Comparison of ENCODE assay signal across 9 cellular contexts in the genomic region with DNA sequence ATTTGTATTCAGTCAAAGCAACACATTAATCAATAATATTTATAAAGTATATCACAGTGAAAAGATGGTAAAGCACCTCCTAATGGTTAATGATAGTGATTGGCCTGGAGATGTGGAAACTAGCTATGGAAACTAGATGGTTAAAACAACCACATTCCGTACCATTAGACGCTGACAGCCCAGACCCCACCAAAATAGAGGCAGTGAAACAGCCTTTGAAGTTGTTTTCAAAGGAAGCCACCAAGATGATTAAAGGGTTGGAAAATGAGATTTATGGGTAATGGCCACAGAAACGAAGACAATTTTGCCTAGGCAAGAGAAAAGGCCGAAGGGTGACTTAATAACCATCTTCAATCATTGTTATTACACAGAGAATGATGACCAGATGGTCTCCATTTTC.
DNase-seq lines count a peak whose midpoint lies in the region; ATAC-seq and TF ChIP-seq lines count a peak whose summit lies in the region.
"Had no signal": no experiment of that assay in that cellular context is flagged by ENCODE, and none has a peak within 500 bp of the region (broad histone marks: within the 10 kb centered on the region; RNA-seq: fewer than 3 reads in every experiment).

No MANE protein-coding gene starts in this region.

- H3K4me3 Mint-ChIP-seq in chondrocyte (ENCODE audit: unreplicated experiment) (no peak overlapping the region), osteocyte (ENCODE audit: unreplicated experiment) (no peak overlapping the region)

- H2AFZ ChIP-seq in MM.1S (ENCODE audit: low read length) = no peak overlapping the region

- H3K27me3 Mint-ChIP-seq in chondrocyte (ENCODE audit: low read depth) (no peaks in the 10 kb centered on the region), osteocyte (ENCODE audit: unreplicated experiment) (no peaks in the 10 kb centered on the region)
- H3K27me3 Mint-ChIP-seq: dendritic cell treated with granulocyte-macrophage colony-stimulating factor and Interleukin-4, amounts not matched to agents 40 ng/mL and 50 ng/mL, for 4 days had no signal

- no peaks in the 10 kb centered on the region for H3K36me3 ChIP-seq in MM.1S (replicated peaks; ENCODE audit: insufficient read depth, low read length)
- no peaks in the 10 kb centered on the region for H3K36me3 ChIP-seq in ovary

- no peak for TF ChIP-seq CTCF in AG10803 (conservative IDR thresholded peaks at IDR 0.05; ENCODE audit: low read length)
- no peak for TF ChIP-seq CTCF in MM.1S (IDR thresholded peaks at IDR 0.05; ENCODE audit: low read length)
- TF ChIP-seq CTCF in chondrocyte (IDR thresholded peaks at IDR 0.05) = no peak
- TF ChIP-seq CTCF in osteocyte (IDR thresholded peaks at IDR 0.05) = no peak
- TF ChIP-seq CTCF in ovary (IDR thresholded peaks at IDR 0.05) = no peak

- H3K4me1 ChIP-seq in MM.1S (ENCODE audit: low read length) (peaks cover 30% of the 10 kb centered on the region), ovary (ENCODE audit: insufficient read depth) (peaks cover 11% of the 10 kb centered on the region)

- H3K27ac ChIP-seq in MM.1S (ENCODE audit: low read length) (no peak overlapping the region), ovary (peak overlapping the region in 1 of 2 donors; percentile 6)

- ATAC-seq in GM18868 (IDR thresholded peaks at IDR 0.05; ENCODE audit: unreplicated experiment) = no peak

- H3K36me3 Mint-ChIP-seq in chondrocyte (ENCODE audit: low read depth) (no peaks in the 10 kb centered on the region), osteocyte (ENCODE audit: unreplicated experiment) (peaks cover 2% of the 10 kb centered on the region)

- peak overlapping the region; percentile 84 for H3K27ac Mint-ChIP-seq in chondrocyte (ENCODE audit: unreplicated experiment)
- H3K27ac Mint-ChIP-seq in osteocyte (ENCODE audit: unreplicated experiment) = peak overlapping the region; percentile 77

- no peaks in the 10 kb centered on the region for H3K9me3 Mint-ChIP-seq in chondrocyte (ENCODE audit: low read depth)
- no peaks in the 10 kb centered on the region for H3K9me3 Mint-ChIP-seq in osteocyte (ENCODE audit: unreplicated experiment)
- H3K9me3 Mint-ChIP-seq: dendritic cell treated with granulocyte-macrophage colony-stimulating factor and Interleukin-4, amounts not matched to agents 40 ng/mL and 50 ng/mL, for 4 days had no signal

- 58 to 76% (median 61%) methylated on average over 4 of the region's 4 CpGs for WGBS in ovary, 3 donors

- H3K27me3 ChIP-seq in MM.1S (replicated peaks; ENCODE audit: insufficient read depth, low read length) (no peaks in the 10 kb centered on the region), ovary (no peaks in the 10 kb centered on the region)

- no peaks in the 10 kb centered on the region for H4K20me1 ChIP-seq in MM.1S (ENCODE audit: insufficient read depth, low read length)

- no peaks in the 10 kb centered on the region for H3K9me2 ChIP-seq in MM.1S (replicated peaks; ENCODE audit: insufficient read depth, low read length)

- no peak for TF ChIP-seq EP300 in ovary (IDR thresholded peaks at IDR 0.05)

- H3K4me3 ChIP-seq in AG10803 (ENCODE audit: low read length) = peak overlapping the region; percentile 31
- H3K4me3 ChIP-seq in MM.1S (ENCODE audit: low read length) = no peak overlapping the region
- H3K4me3 ChIP-seq in ovary = no peak overlapping the region

- no peak for TF ChIP-seq POLR2A in ovary (IDR thresholded peaks at IDR 0.05)

- H3K9ac ChIP-seq in MM.1S (ENCODE audit: low read length) = no peak overlapping the region

- peaks cover 54% of the 10 kb centered on the region for H3K4me1 Mint-ChIP-seq in chondrocyte (ENCODE audit: low read depth)
- H3K4me1 Mint-ChIP-seq in osteocyte (ENCODE audit: unreplicated experiment) = peaks cover 51% of the 10 kb centered on the region

- H3F3A ChIP-seq in MM.1S (ENCODE audit: insufficient read depth, low read length) = 0 out of 2 replicates have a peak, but pooled peaks cover 4% of the 10 kb centered on the region

- H3K4me2 ChIP-seq in MM.1S (ENCODE audit: low read depth, low read length) = peak overlapping the region; percentile 27

- DNase-seq in AG10803 (ENCODE audit: low read depth) = no peak
- no peak for DNase-seq in MM.1S
- DNase-seq in chondrocyte (ENCODE audit: low spot score) = no peak
- DNase-seq in osteocyte (ENCODE audit: extremely low spot score, unreplicated experiment) = no peak
- no peak for DNase-seq in ovary
- no peak for DNase-seq in GM19238 (ENCODE audit: insufficient read length, low spot score)
- no peak for DNase-seq in NCI-H2196 (lab: John Stamatoyannopoulos, UW; ENCODE audit: unreplicated experiment)

- no peaks in the 10 kb centered on the region for H3K9me3 ChIP-seq in MM.1S (replicated peaks; ENCODE audit: insufficient read depth, low read length)
- H3K9me3 ChIP-seq in ovary = no peaks in the 10 kb centered on the region

- intact Hi-C loops in ovary (cut with DNase I) = loop anchor here in 3 of 4 donors (5.0 kb wide), 1 partner anchor 60 kb away; no protein-coding TSS in a partner anchor

- no peaks in the 10 kb centered on the region for H3K79me2 ChIP-seq in MM.1S (ENCODE audit: low read length)
